ENCODE assay signal across 1 cellular context in the genomic region with DNA sequence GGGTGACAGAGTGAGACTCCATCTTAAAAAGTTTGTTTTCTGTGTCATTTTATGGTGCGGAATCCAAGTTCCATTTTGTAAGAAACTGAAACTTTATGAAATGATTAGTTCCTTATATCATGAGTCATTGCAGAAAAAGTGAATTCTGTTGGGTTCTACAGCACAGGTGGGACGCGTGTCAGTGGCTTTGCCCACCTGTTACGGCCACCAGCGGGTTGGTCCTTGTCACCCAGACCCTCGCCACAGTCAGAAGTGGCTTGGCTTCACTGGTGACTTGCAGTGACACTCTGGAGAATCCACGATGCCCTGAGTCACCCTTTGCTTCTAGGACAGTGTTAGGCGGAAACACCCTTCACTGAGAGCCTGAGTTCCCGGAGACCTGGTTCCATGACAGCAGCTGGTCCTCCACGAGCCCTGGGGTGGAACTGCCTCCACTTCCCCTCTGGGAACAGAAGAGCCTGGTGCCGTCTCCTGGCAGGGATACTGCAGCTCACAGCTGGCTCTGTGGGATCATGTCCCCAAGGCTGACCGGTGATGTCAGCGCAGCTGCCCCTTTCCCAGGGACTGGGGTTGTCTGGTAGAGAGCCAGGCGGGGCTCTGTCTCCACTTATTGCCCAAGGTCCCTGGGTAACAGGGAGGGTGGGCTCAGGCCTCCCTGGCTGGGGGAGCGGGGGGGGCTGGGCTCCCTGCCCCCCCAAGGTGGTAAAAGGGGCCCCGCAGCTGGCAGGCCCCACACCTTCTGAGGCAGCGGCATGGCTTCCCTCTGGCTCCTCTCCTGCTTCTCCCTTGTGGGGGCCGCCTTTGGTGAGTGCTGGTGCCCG.
A peak's percentile ranks its signal among the peaks of the same experiment; 100 is the strongest.
TF ChIP-seq lines count a peak whose summit lies in the region.

Gene CTRB1 (plus strand): TSS at position 733 of the 821 bp plus-strand sequence. CDS start 20 bp downstream, at position 753.

TF ChIP-seq in HepG2, 621 proteins besides CTCF, POLR2A, EP300 and RAD21:
- no peak for TF ChIP-seq ZNF7 (CRISPR knock-in tag; IDR thresholded peaks at IDR 0.05)
- TF ChIP-seq ZNF546 (CRISPR knock-in tag; conservative IDR thresholded peaks at IDR 0.05) = no peak
- TF ChIP-seq ZNF607 (CRISPR knock-in tag; IDR thresholded peaks at IDR 0.05; ENCODE audit: borderline replicate concordance) = no peak
- TF ChIP-seq MNT (IDR thresholded peaks at IDR 0.05) = no peak
- no peak for TF ChIP-seq CBX5 (CRISPR knock-in tag; IDR thresholded peaks at IDR 0.05; ENCODE audit: borderline replicate concordance)
- TF ChIP-seq ZNF687 (CRISPR knock-in tag; IDR thresholded peaks at IDR 0.05) = peak; percentile 54
- peak; percentile 65; the same call in 1 of the 2 replicates for TF ChIP-seq EED (CRISPR knock-in tag; IDR thresholded peaks at IDR 0.05)
- peak; percentile 7; the same call in 1 of the 2 replicates for TF ChIP-seq TBX2 (CRISPR knock-in tag; IDR thresholded peaks at IDR 0.05; ENCODE audit: borderline replicate concordance)
- TF ChIP-seq ZBTB7A (CRISPR knock-in tag; IDR thresholded peaks at IDR 0.05) = peak; percentile 17; the same call in 1 of the 2 replicates
- no peak for TF ChIP-seq ZFP41 (CRISPR knock-in tag; IDR thresholded peaks at IDR 0.05; ENCODE audit: borderline replicate concordance)
- TF ChIP-seq ZNF788 (CRISPR knock-in tag; IDR thresholded peaks at IDR 0.05; ENCODE audit: borderline replicate concordance) = 0 out of 2 replicates have a peak, but pooled peaks have one; percentile 38
- TF ChIP-seq, protein P1, sequence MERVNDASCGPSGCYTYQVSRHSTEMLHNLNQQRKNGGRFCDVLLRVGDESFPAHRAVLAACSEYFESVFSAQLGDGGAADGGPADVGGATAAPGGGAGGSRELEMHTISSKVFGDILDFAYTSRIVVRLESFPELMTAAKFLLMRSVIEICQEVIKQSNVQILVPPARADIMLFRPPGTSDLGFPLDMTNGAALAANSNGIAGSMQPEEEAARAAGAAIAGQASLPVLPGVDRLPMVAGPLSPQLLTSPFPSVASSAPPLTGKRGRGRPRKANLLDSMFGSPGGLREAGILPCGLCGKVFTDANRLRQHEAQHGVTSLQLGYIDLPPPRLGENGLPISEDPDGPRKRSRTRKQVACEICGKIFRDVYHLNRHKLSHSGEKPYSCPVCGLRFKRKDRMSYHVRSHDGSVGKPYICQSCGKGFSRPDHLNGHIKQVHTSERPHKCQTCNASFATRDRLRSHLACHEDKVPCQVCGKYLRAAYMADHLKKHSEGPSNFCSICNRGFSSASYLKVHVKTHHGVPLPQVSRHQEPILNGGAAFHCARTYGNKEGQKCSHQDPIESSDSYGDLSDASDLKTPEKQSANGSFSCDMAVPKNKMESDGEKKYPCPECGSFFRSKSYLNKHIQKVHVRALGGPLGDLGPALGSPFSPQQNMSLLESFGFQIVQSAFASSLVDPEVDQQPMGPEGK (CRISPR knock-in tag; IDR thresholded peaks at IDR 0.05) = peak; percentile 56
- TF ChIP-seq MED1 (CRISPR knock-in tag; IDR thresholded peaks at IDR 0.05) = no peak
- TF ChIP-seq ZNF317 (CRISPR knock-in tag; IDR thresholded peaks at IDR 0.05) = no peak
- TF ChIP-seq ZSCAN31 (CRISPR knock-in tag; IDR thresholded peaks at IDR 0.05; ENCODE audit: low read depth) = peak; percentile 43; the same call in 1 of the 2 replicates
- TF ChIP-seq, protein P2, sequence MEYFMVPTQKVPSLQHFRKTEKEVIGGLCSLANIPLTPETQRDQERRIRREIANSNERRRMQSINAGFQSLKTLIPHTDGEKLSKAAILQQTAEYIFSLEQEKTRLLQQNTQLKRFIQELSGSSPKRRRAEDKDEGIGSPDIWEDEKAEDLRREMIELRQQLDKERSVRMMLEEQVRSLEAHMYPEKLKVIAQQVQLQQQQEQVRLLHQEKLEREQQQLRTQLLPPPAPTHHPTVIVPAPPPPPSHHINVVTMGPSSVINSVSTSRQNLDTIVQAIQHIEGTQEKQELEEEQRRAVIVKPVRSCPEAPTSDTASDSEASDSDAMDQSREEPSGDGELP (IDR thresholded peaks at IDR 0.05; ENCODE audit: borderline replicate concordance, low read depth) = peak; percentile 43; the same call in 1 of the 2 replicates
- no peak for TF ChIP-seq ZNF160 (CRISPR knock-in tag; IDR thresholded peaks at IDR 0.05)
- TF ChIP-seq, protein P3, sequence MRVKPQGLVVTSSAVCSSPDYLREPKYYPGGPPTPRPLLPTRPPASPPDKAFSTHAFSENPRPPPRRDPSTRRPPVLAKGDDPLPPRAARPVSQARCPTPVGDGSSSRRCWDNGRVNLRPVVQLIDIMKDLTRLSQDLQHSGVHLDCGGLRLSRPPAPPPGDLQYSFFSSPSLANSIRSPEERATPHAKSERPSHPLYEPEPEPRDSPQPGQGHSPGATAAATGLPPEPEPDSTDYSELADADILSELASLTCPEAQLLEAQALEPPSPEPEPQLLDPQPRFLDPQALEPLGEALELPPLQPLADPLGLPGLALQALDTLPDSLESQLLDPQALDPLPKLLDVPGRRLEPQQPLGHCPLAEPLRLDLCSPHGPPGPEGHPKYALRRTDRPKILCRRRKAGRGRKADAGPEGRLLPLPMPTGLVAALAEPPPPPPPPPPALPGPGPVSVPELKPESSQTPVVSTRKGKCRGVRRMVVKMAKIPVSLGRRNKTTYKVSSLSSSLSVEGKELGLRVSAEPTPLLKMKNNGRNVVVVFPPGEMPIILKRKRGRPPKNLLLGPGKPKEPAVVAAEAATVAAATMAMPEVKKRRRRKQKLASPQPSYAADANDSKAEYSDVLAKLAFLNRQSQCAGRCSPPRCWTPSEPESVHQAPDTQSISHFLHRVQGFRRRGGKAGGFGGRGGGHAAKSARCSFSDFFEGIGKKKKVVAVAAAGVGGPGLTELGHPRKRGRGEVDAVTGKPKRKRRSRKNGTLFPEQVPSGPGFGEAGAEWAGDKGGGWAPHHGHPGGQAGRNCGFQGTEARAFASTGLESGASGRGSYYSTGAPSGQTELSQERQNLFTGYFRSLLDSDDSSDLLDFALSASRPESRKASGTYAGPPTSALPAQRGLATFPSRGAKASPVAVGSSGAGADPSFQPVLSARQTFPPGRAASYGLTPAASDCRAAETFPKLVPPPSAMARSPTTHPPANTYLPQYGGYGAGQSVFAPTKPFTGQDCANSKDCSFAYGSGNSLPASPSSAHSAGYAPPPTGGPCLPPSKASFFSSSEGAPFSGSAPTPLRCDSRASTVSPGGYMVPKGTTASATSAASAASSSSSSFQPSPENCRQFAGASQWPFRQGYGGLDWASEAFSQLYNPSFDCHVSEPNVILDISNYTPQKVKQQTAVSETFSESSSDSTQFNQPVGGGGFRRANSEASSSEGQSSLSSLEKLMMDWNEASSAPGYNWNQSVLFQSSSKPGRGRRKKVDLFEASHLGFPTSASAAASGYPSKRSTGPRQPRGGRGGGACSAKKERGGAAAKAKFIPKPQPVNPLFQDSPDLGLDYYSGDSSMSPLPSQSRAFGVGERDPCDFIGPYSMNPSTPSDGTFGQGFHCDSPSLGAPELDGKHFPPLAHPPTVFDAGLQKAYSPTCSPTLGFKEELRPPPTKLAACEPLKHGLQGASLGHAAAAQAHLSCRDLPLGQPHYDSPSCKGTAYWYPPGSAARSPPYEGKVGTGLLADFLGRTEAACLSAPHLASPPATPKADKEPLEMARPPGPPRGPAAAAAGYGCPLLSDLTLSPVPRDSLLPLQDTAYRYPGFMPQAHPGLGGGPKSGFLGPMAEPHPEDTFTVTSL (CRISPR knock-in tag; IDR thresholded peaks at IDR 0.05; ENCODE audit: borderline replicate concordance) = no peak
